In genomic region chr16:64238576-64238975, GRCh38 we compare ENCODE assay signal across 25 cellular contexts.
DNase-seq lines count a peak whose midpoint lies in the region; ATAC-seq and TF ChIP-seq lines count a peak whose summit lies in the region.
"Had no signal": no experiment of that assay in that cellular context is flagged by ENCODE, and none has a peak within 500 bp of the region (broad histone marks: within the 10 kb centered on the region; RNA-seq: fewer than 3 reads in every experiment).

No MANE protein-coding gene starts in this region.

- H3K9me3 Mint-ChIP-seq in MCF 10A (ENCODE audit: unreplicated experiment): no peaks in the 10 kb centered on the region

- no peak overlapping the region for H3K27ac ChIP-seq in breast epithelium
- H3K27ac ChIP-seq in RWPE1: no peak overlapping the region
- H3K27ac ChIP-seq: 22Rv1, BLaER1, transverse colon had no signal

- no peaks in the 10 kb centered on the region for H3K36me3 Mint-ChIP-seq in MCF 10A (ENCODE audit: insufficient read depth, unreplicated experiment)
- H3K36me3 Mint-ChIP-seq: naive thymus-derived CD4-positive, alpha-beta T cell had no signal

- H3K4me1 ChIP-seq in breast epithelium: no peaks in the 10 kb centered on the region
- H3K4me1 ChIP-seq: BLaER1, HAP-1, transverse colon had no signal

- intact Hi-C loops in MCF 10A (cut with micrococcal nuclease): no loop called here
- intact Hi-C loops in breast epithelium (cut with DNase I; ENCODE audit: low total_unique reads): no loop called here

- no peak overlapping the region for H3K4me3 ChIP-seq in breast epithelium
- H3K4me3 ChIP-seq: BLaER1, HAP-1, transverse colon had no signal

- ATAC-seq in HG02884 (IDR thresholded peaks at IDR 0.05; ENCODE audit: unreplicated experiment) (no peak), GM21825 (IDR thresholded peaks at IDR 0.05; ENCODE audit: unreplicated experiment) (no peak)
- ATAC-seq: left colon; naive thymus-derived CD4-positive, alpha-beta T cell had no signal

- H3K27ac Mint-ChIP-seq in MCF 10A (ENCODE audit: low read depth, unreplicated experiment): no peak overlapping the region
- H3K27ac Mint-ChIP-seq: naive thymus-derived CD4-positive, alpha-beta T cell; stimulated activated naive CD8-positive, alpha-beta T cell treated with anti-CD3 and anti-CD28 coated beads, Interleukin-15, Interleukin-2, amounts not matched to agents 100 ng/mL and 50 ng/mL, for 24 hours had no signal

- DNase-seq in MCF 10A (ENCODE audit: unreplicated experiment): peak; percentile 16
- no peak for DNase-seq in breast epithelium (ENCODE audit: low spot score in 2 of 2)
- peak; percentile 1 for DNase-seq in RWPE1 (ENCODE audit: low spot score)
- DNase-seq in fibroblast of peridontal ligament (ENCODE audit: extremely low read depth): peak; percentile 63
- no peak for DNase-seq in superior temporal gyrus (ENCODE audit: extremely low spot score)
- no peak for DNase-seq in GM13976 (ENCODE audit: low spot score)
- DNase-seq: activated CD4-positive, alpha-beta T cell treated with anti-CD3 and anti-CD28 coated beads for 48 hours; activated naive CD4-positive, alpha-beta T cell treated with anti-CD3 and anti-CD28 coated beads, Interleukin-2, amount 50 U/mL, for 16 hours; Calu3; effector CD8-positive, alpha-beta T cell; head of caudate nucleus; left colon; mesendoderm; naive thymus-derived CD4-positive, alpha-beta T cell; NCI-H1105; NCI-H2081; SIG-M5; stimulated activated CD4-positive, alpha-beta T cell treated with anti-CD3 and anti-CD28 coated beads, Interleukin-12 subunit alpha, Interleukin-12 subunit beta, amount 100 ng/mL, for 4 hours; transverse colon had no signal

- H3K4me1 Mint-ChIP-seq in MCF 10A (ENCODE audit: insufficient read depth, unreplicated experiment): no peaks in the 10 kb centered on the region
- H3K4me1 Mint-ChIP-seq: naive thymus-derived CD4-positive, alpha-beta T cell had no signal

- H3K36me3 ChIP-seq in breast epithelium: no peaks in the 10 kb centered on the region
- H3K36me3 ChIP-seq: BLaER1, HAP-1, transverse colon had no signal

- no peaks in the 10 kb centered on the region for H3K27me3 Mint-ChIP-seq in MCF 10A (ENCODE audit: insufficient read depth, unreplicated experiment)
- H3K27me3 Mint-ChIP-seq: naive thymus-derived CD4-positive, alpha-beta T cell; stimulated activated naive CD8-positive, alpha-beta T cell treated with anti-CD3 and anti-CD28 coated beads, Interleukin-15, Interleukin-2, amounts not matched to agents 100 ng/mL and 50 ng/mL, for 24 hours had no signal

- POLR2A ChIA-PET in MCF 10A (lab: Yijun Ruan, JAX): no interaction called here
- POLR2A ChIA-PET in RWPE1 (lab: Yijun Ruan, JAX; ENCODE audit: low non-redundant PET): no interaction called here

- no TSS peak for BruUV-seq in MCF 10A (replicated peaks; lab: Mats Ljungman, UMichigan)

- no peak for TF ChIP-seq POLR2A in breast epithelium (IDR thresholded peaks at IDR 0.05)

- H3K4me3 Mint-ChIP-seq in MCF 10A (ENCODE audit: unreplicated experiment): no peak overlapping the region
- H3K4me3 Mint-ChIP-seq: naive thymus-derived CD4-positive, alpha-beta T cell; stimulated activated naive CD8-positive, alpha-beta T cell treated with anti-CD3 and anti-CD28 coated beads, Interleukin-15, Interleukin-2, amounts not matched to agents 100 ng/mL and 50 ng/mL, for 24 hours had no signal

- TF ChIP-seq CTCF in MCF 10A (IDR thresholded peaks at IDR 0.05; ENCODE audit: unreplicated experiment) (no peak), breast epithelium (IDR thresholded peaks at IDR 0.05) (no peak), RWPE1 (conservative IDR thresholded peaks at IDR 0.05; ENCODE audit: low read depth) (no peak), GM13976 (IDR thresholded peaks at IDR 0.05; ENCODE audit: borderline replicate concordance, control extremely low read depth, extremely low read depth, insufficient read depth, missing control alignments) (no peak)

- in situ Hi-C loops in GM13976 (cut with MboI; ENCODE audit: low sequenced_read_pairs, unreplicated experiment): no loop called here

- H3K9me3 ChIP-seq in breast epithelium: no peaks in the 10 kb centered on the region
- H3K9me3 ChIP-seq: BLaER1, HAP-1, transverse colon had no signal

- CTCF ChIA-PET in MCF 10A (lab: Yijun Ruan, JAX): interaction anchor here (0.7 kb wide), 1 partner anchor 8 kb away, joined by 3 read pairs; no protein-coding TSS in a partner anchor
- CTCF ChIA-PET in RWPE1 (lab: Yijun Ruan, JAX): no interaction called here

- H3K27me3 ChIP-seq in breast epithelium: no peaks in the 10 kb centered on the region
- H3K27me3 ChIP-seq: BLaER1, transverse colon had no signal

Comparison
In these comparisons a context has a peak if more than half of its experiments do, and no peak if none do; other contexts are left out.
1. DNase-seq: peak in MCF 10A (single experiment), RWPE1 (single experiment) and fibroblast of peridontal ligament (single experiment); none in breast epithelium (0 of 2), superior temporal gyrus (single experiment) and GM13976 (single experiment).